ENCODE assay signal across 20 cellular contexts in genomic region chr4:6540879-6541278, GRCh38. TPM values are rescaled to one million over a fixed set of nuclear protein-coding genes. Genes with fewer than 3 reads are reported as not detected.
DNase-seq lines count a peak whose midpoint lies in the region; ATAC-seq and TF ChIP-seq lines count a peak whose summit lies in the region.
"Had no signal": no experiment of that assay in that cellular context is flagged by ENCODE, and none has a peak within 500 bp of the region (broad histone marks: within the 10 kb centered on the region; RNA-seq: fewer than 3 reads in every experiment).

No MANE protein-coding gene starts in this region.

- ATAC-seq in HCT116: peak; percentile 84
- ATAC-seq in WTC11: no peak
- no peak for ATAC-seq in HG02759 (IDR thresholded peaks at IDR 0.05; ENCODE audit: unreplicated experiment)
- ATAC-seq: A549; CD8-positive, alpha-beta T cell had no signal

- BruUV-seq in HCT116 (replicated peaks; lab: Mats Ljungman, UMichigan): no TSS peak

- DNase-seq in HCT116 (ENCODE audit: low read depth, low spot score) (peak; percentile 33), HT1080 (ENCODE audit: low read depth) (peak; percentile 37), WTC11 (ENCODE audit: low spot score) (no peak), mesendoderm (peak; percentile 62), Kasumi-1 (lab: John Stamatoyannopoulos, UW) (no peak), GM19240 (ENCODE audit: insufficient read length, low spot score) (no peak)
- DNase-seq in stimulated activated CD4-positive, alpha-beta T cell treated with anti-CD3 and anti-CD28 coated beads, Interleukin-4, amount 100 ng/mL, for 4 hours: no peak
- DNase-seq: 8988T; AML-193; Caco-2; Calu3; CD4-positive, alpha-beta T cell; CD8-positive, alpha-beta T cell; DMS79 treated with DMSO at 0.1 percent for 48 hours; GF-D8 had no signal

- H3K27ac Mint-ChIP-seq in WTC11: no peak overlapping the region
- H3K27ac Mint-ChIP-seq: B cell; CD4-positive, alpha-beta T cell; CD8-positive, alpha-beta T cell had no signal

- intact Hi-C loops in HCT116 (cut with micrococcal nuclease): loop anchor here (10.0 kb wide), 1 partner anchor 136 kb away; no protein-coding TSS in a partner anchor

- no peak overlapping the region for H3K27ac ChIP-seq in HCT116 (ENCODE audit: low read depth, low read length)
- H3K27ac ChIP-seq in mesendoderm (ENCODE audit: low read depth, low read length): no peak overlapping the region
- H3K27ac ChIP-seq: A549; BLaER1 treated with 17β-estradiol and CSF1 and Interleukin-3, amounts not matched to agents 10 nM and 100 nM; C4-2B had no signal

- no peak overlapping the region for H4K8ac ChIP-seq in mesendoderm (ENCODE audit: low read depth, low read length)

- no peak overlapping the region for H2BK15ac ChIP-seq in mesendoderm (replicated peaks; ENCODE audit: low read depth)

- H3K27me3 ChIP-seq in HCT116 (ENCODE audit: insufficient read depth, low read length) (peaks cover 8% of the 10 kb centered on the region; the same call in 1 of the 2 replicates), mesendoderm (ENCODE audit: insufficient read depth, low read length, poor library complexity) (no peaks in the 10 kb centered on the region)
- H3K27me3 ChIP-seq: BLaER1 treated with 17β-estradiol and CSF1 and Interleukin-3, amounts not matched to agents 10 nM and 100 nM had no signal

- no peak overlapping the region for H3K18ac ChIP-seq in mesendoderm (ENCODE audit: low read length)

- H3K36me3 ChIP-seq in HCT116 (ENCODE audit: control insufficient read depth in 1 of 2, insufficient read depth in 2 of 2, low read length in 2 of 2): no peaks in the 10 kb centered on the region
- H3K36me3 ChIP-seq in mesendoderm (ENCODE audit: control insufficient read depth, insufficient read depth, low read length): no peaks in the 10 kb centered on the region
- H3K36me3 ChIP-seq: BLaER1 treated with 17β-estradiol and CSF1 and Interleukin-3, amounts not matched to agents 10 nM and 100 nM had no signal

- no peak overlapping the region for H3K23ac ChIP-seq in mesendoderm (ENCODE audit: low read length)

- H3K79me2 ChIP-seq in HCT116 (ENCODE audit: insufficient read depth, low read length) (no peaks in the 10 kb centered on the region), mesendoderm (ENCODE audit: control insufficient read depth, insufficient read depth, low read length) (no peaks in the 10 kb centered on the region)

- H2BK5ac ChIP-seq in mesendoderm (ENCODE audit: low read length): no peak overlapping the region

- no peaks in the 10 kb centered on the region; the same call in 1 of the 2 replicates for H3K27me3 Mint-ChIP-seq in WTC11 (ENCODE audit: low read depth)

- POLR2A ChIA-PET in HCT116 (lab: Charles Lee): no interaction called here
- POLR2A ChIA-PET in WTC11 (lab: Charles Lee): no interaction called here

- no peak overlapping the region for H3K56ac ChIP-seq in mesendoderm (ENCODE audit: low read length)

- H3K4me2 ChIP-seq in HCT116 (ENCODE audit: low read length): peak overlapping the region; percentile 41
- no peak overlapping the region for H3K4me2 ChIP-seq in mesendoderm (ENCODE audit: low read length)
- H3K4me2 ChIP-seq: A549; BLaER1 treated with 17β-estradiol and CSF1 and Interleukin-3, amounts not matched to agents 10 nM and 100 nM had no signal

- H3K4me1 ChIP-seq in HCT116 (ENCODE audit: control insufficient read depth in 1 of 2, insufficient read depth in 2 of 2, low read length in 2 of 2) (peaks cover 0 to 19% of the 10 kb centered on the region in 2 experiments; a peak in 2 of 4 replicates), mesendoderm (ENCODE audit: control insufficient read depth, low read depth, low read length) (no peaks in the 10 kb centered on the region)
- H3K4me1 ChIP-seq: A549, Caco-2 had no signal

- peak overlapping the region; percentile 91 for H2AFZ ChIP-seq in HCT116 (ENCODE audit: low read depth, low read length, poor library complexity, severe bottlenecking)

- H2BK120ac ChIP-seq in mesendoderm (ENCODE audit: low read depth, low read length): peak overlapping the region; percentile 13

- H3K9me3 Mint-ChIP-seq in WTC11: peaks cover 15% of the 10 kb centered on the region
- H3K9me3 Mint-ChIP-seq: CD8-positive, alpha-beta T cell had no signal

- RAD21 ChIA-PET in HCT116 (lab: Charles Lee; ENCODE audit: low non-redundant PET in 1 of 2, low total read pairs in 2 of 2, uncharacterized antibody in 2 of 2, unreplicated experiment in 2 of 2): no interaction called here

- no peak overlapping the region for H3K9ac ChIP-seq in HCT116 (ENCODE audit: low read length)
- no peak overlapping the region for H3K9ac ChIP-seq in mesendoderm (ENCODE audit: low read length)
- H3K9ac ChIP-seq: BLaER1 treated with 17β-estradiol and CSF1 and Interleukin-3, amounts not matched to agents 10 nM and 100 nM had no signal

- no peak for TF ChIP-seq RAD21 in HCT116 (IDR thresholded peaks at IDR 0.05; ENCODE audit: low read depth)

- H3K9me3 ChIP-seq in HCT116 (ENCODE audit: control insufficient read depth in 1 of 2, insufficient read depth in 1 of 2, low read depth in 1 of 2, low read length in 2 of 2): no peaks in the 10 kb centered on the region
- H3K9me3 ChIP-seq: A549, Caco-2 had no signal

- no peak overlapping the region for H3K4me3 ChIP-seq in HCT116 (replicated peaks in 1 of 2; ENCODE audit: low read depth in 1 of 2, low read length in 2 of 2)
- H3K4me3 ChIP-seq in mesendoderm (ENCODE audit: low read length): no peak overlapping the region
- H3K4me3 ChIP-seq: A549; BLaER1 treated with 17β-estradiol and CSF1 and Interleukin-3, amounts not matched to agents 10 nM and 100 nM had no signal

- CTCF ChIA-PET in HCT116 (lab: Charles Lee) (no interaction called here), WTC11 (lab: Charles Lee) (interaction anchor here (2.0 kb wide), 1 partner anchor 12 kb away, joined by 5 read pairs; no protein-coding TSS in a partner anchor)

- H2AK5ac ChIP-seq in mesendoderm (ENCODE audit: low read length): no peak overlapping the region

- no peaks in the 10 kb centered on the region for H3K79me1 ChIP-seq in mesendoderm (ENCODE audit: low read length)

- H3K4me3 Mint-ChIP-seq in WTC11: no peak overlapping the region
- H3K4me3 Mint-ChIP-seq: B cell; CD4-positive, alpha-beta T cell; CD8-positive, alpha-beta T cell had no signal

- H3K9me2 ChIP-seq in HCT116 (ENCODE audit: insufficient read depth): no peaks in the 10 kb centered on the region

- no peaks in the 10 kb centered on the region for H4K20me1 ChIP-seq in HCT116 (ENCODE audit: insufficient read depth)

- no peak overlapping the region for H4K5ac ChIP-seq in mesendoderm (ENCODE audit: low read length)

- no peaks in the 10 kb centered on the region for H3K36me3 Mint-ChIP-seq in WTC11
- H3K36me3 Mint-ChIP-seq: CD8-positive, alpha-beta T cell had no signal

- TF ChIP-seq CTCF in HCT116 (IDR thresholded peaks at IDR 0.05 in 2 of 3, conservative IDR thresholded peaks at IDR 0.05 in 1 of 3; ENCODE audit: borderline replicate concordance in 1 of 3, insufficient read depth in 1 of 3, low read depth in 2 of 3, low read length in 2 of 3) (no peak), WTC11 (IDR thresholded peaks at IDR 0.05) (no peak)

- TF ChIP-seq POLR2A in HCT116 (IDR thresholded peaks at IDR 0.05; ENCODE audit: borderline replicate concordance, extremely low read depth, insufficient read depth, insufficient read length): no peak

- no peaks in the 10 kb centered on the region for H3K4me1 Mint-ChIP-seq in WTC11
- H3K4me1 Mint-ChIP-seq: B cell had no signal

- peak overlapping the region; percentile 58 for H3K4ac ChIP-seq in mesendoderm (ENCODE audit: low read depth, low read length)

TF ChIP-seq in HCT116, 20 proteins besides CTCF, POLR2A, EP300 and RAD21:
- TF ChIP-seq TCF7L2 (IDR thresholded peaks at IDR 0.05; ENCODE audit: borderline replicate concordance, extremely low read depth, insufficient read depth, insufficient read length) (no peak), POLR2AphosphoS5 (IDR thresholded peaks at IDR 0.05; ENCODE audit: low read depth, low read length) (no peak), ZFX (IDR thresholded peaks at IDR 0.05) (no peak), ATF3 (IDR thresholded peaks at IDR 0.05) (no peak), SRF (IDR thresholded peaks at IDR 0.05; ENCODE audit: low read depth) (no peak), YY1 (IDR thresholded peaks at IDR 0.05; ENCODE audit: extremely low read depth, insufficient replicate concordance, low read depth, low read length) (peak; percentile 82), MAX (IDR thresholded peaks at IDR 0.05) (peak; percentile 71)

TF ChIP-seq in WTC11, 78 proteins besides CTCF, POLR2A, EP300 and RAD21:
- no peak for TF ChIP-seq SMAD4 (CRISPR knock-in tag; IDR thresholded peaks at IDR 0.05)
- peak; percentile 70 for TF ChIP-seq GTF2I (CRISPR knock-in tag; conservative IDR thresholded peaks at IDR 0.05)

RNA-seq across cellular contexts. Expression of gene MAN2B2, which starts 34.1 kb away (rescaled TPM):
- 18.0 TPM for total RNA-seq in HCT116 (2021; ENCODE audit: unreplicated experiment)
- polyA plus RNA-seq in HCT116 (2012): 16.6 and 16.8 TPM in 2 replicates
- 10.4 and 11.7 TPM in 2 replicates for total RNA-seq in HT1080 (2014; rRNA removed; shearing (Covaris generic))
- 15.4 and 16.0 TPM in 2 replicates for polyA plus RNA-seq in HT1080 (2015; cell fraction: cytosol; rRNA removed)
- polyA plus RNA-seq in HT1080 (2015; cell fraction: nucleus; rRNA removed): 29.6 and 35.4 TPM in 2 replicates
- total RNA-seq in WTC11 (2021): 6.3 to 8.0 TPM (median 7.5 TPM) in 3 replicates
- polyA plus RNA-seq in mesendoderm (2013, experiment 1 of 2): 1.3 TPM
- polyA plus RNA-seq in mesendoderm (2013, experiment 2 of 2): 1.3 TPM

Comparison
In these comparisons a context has a peak if more than half of its experiments do, and no peak if none do; other contexts are left out.
1. DNase-seq: peak in HCT116 (single experiment), HT1080 (single experiment) and mesendoderm (single experiment); none in WTC11 (single experiment), Kasumi-1 (0 of 2), GM19240 (single experiment) and stimulated activated CD4-positive, alpha-beta T cell treated with anti-CD3 and anti-CD28 coated beads, Interleukin-4, amount 100 ng/mL, for 4 hours (0 of 2).
2. Of the 4 proteins assayed by ChIP-seq in both WTC11 and HCT116: peak only in WTC11: none; only in HCT116: MAX; in both: none; in neither: 3.